ENCODE assay signal across 9 cellular contexts in the genomic region with DNA sequence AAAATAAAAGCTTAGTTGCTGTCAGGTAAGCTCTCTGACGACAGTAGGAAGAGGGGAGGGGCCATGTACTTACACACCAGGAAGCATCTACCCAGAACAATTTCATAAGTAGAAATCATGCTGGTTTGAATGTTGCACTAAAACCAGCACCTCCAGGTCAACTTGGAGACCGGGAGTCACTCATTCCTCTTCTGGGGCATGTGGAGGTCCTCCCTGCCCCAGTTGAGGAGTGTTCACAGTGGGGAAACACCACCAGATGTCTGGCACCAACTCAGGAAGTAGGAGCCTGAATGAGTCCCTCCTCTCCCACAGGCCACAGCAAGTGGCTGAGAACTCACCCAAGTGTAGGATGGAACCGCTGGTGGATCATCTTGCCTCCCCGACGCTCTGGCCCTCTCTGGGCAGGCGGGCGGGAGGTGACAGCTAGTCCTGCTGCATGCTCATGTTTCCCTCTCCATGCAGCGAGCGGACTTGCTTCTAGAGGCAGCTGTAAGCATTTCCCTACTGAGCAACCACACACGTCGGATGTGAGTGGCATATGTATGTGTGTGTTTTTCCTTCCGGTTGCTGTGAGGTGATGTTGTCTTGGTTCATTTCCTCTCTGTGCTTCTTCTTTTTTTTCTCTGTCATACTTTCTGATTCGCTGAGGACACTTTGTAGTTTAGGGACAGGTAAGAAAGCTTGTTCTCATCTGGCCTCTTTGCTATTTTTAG.
DNase-seq lines count a peak whose midpoint lies in the region; ATAC-seq and TF ChIP-seq lines count a peak whose summit lies in the region.
"Had no signal": no experiment of that assay in that cellular context is flagged by ENCODE, and none has a peak within 500 bp of the region (broad histone marks: within the 10 kb centered on the region; RNA-seq: fewer than 3 reads in every experiment).

No MANE protein-coding gene starts in this region.

- H3K27ac ChIP-seq in right atrium auricular region (no peak overlapping the region), left ventricle myocardium inferior (replicated peaks) (peak overlapping the region; percentile 58)

- ATAC-seq in Right ventricle myocardium inferior = peak; percentile 73
- ATAC-seq in HG03558 (IDR thresholded peaks at IDR 0.05; ENCODE audit: extremely low read depth, unreplicated experiment) = peak; percentile 63
- peak; percentile 93 for ATAC-seq in activated CD8-positive, alpha-beta T cell treated with anti-CD3 and anti-CD28 coated beads for 36 hours
- ATAC-seq: A549 had no signal

- POLR2A ChIA-PET in activated CD8-positive, alpha-beta T cell treated with anti-CD3 and anti-CD28 coated beads for 36 hours (lab: Charles Lee) = interaction anchor here (0.8 to 2.7 kb wide), 17 partner anchors 9 to 165 kb away, joined by 3 to 12 read pairs (median 4); no protein-coding TSS in a partner anchor

- H3K4me1 Mint-ChIP-seq in activated CD8-positive, alpha-beta T cell treated with anti-CD3 and anti-CD28 coated beads for 36 hours (ENCODE audit: low read depth) = peaks cover 62% of the 10 kb centered on the region

- H3K36me3 ChIP-seq in right atrium auricular region (no peaks in the 10 kb centered on the region), left ventricle myocardium inferior (no peaks in the 10 kb centered on the region)

- H3K4me3 ChIP-seq in right atrium auricular region (peak overlapping the region in 1 of 2 donors; percentile 11), left ventricle myocardium inferior (peak overlapping the region; percentile 23)
- H3K4me3 ChIP-seq: A549 had no signal

- DNase-seq in Right ventricle myocardium inferior (ENCODE audit: missing footprints) (peak; percentile 79), right atrium auricular region (ENCODE audit: low spot score) (no peak), left ventricle myocardium inferior (no peak), iPS-NIHi7 (ENCODE audit: extremely low spot score) (no peak)
- peak; percentile 84 for DNase-seq in activated CD8-positive, alpha-beta T cell treated with anti-CD3 and anti-CD28 coated beads for 36 hours
- DNase-seq in stimulated activated CD8-positive, alpha-beta memory T cell treated with anti-CD3 and anti-CD28 coated beads, Interleukin-15, amount 100 ng/mL, for 24 hours (ENCODE audit: low read depth) = peak; percentile 27
- DNase-seq in NK-92 treated with Interleukin-12 subunit alpha and Interleukin-12 subunit beta, amount 100 ng/mL, for 24 hours (lab: John Stamatoyannopoulos, UW) = no peak

- H3K27me3 ChIP-seq in right atrium auricular region (no peaks in the 10 kb centered on the region), left ventricle myocardium inferior (ENCODE audit: low read depth) (no peaks in the 10 kb centered on the region)

- no peak for TF ChIP-seq CTCF in right atrium auricular region (IDR thresholded peaks at IDR 0.05)
- TF ChIP-seq CTCF in activated CD8-positive, alpha-beta T cell treated with anti-CD3 and anti-CD28 coated beads for 36 hours (IDR thresholded peaks at IDR 0.05) = no peak
- no peak for TF ChIP-seq CTCF in left ventricle myocardium inferior (IDR thresholded peaks at IDR 0.05; ENCODE audit: borderline replicate concordance)

- H3K9me3 Mint-ChIP-seq in activated CD8-positive, alpha-beta T cell treated with anti-CD3 and anti-CD28 coated beads for 36 hours = peaks cover 4% of the 10 kb centered on the region

- H3K27me3 Mint-ChIP-seq in activated CD8-positive, alpha-beta T cell treated with anti-CD3 and anti-CD28 coated beads for 36 hours = no peaks in the 10 kb centered on the region

- no peaks in the 10 kb centered on the region for H3K9me3 ChIP-seq in right atrium auricular region
- peaks cover 5% of the 10 kb centered on the region for H3K9me3 ChIP-seq in left ventricle myocardium inferior (replicated peaks)

- H3K36me3 Mint-ChIP-seq in activated CD8-positive, alpha-beta T cell treated with anti-CD3 and anti-CD28 coated beads for 36 hours (ENCODE audit: low read depth) = peaks cover 26% of the 10 kb centered on the region

- peak overlapping the region; percentile 98 for H3K27ac Mint-ChIP-seq in activated CD8-positive, alpha-beta T cell treated with anti-CD3 and anti-CD28 coated beads for 36 hours

- no peaks in the 10 kb centered on the region for H3K4me1 ChIP-seq in right atrium auricular region
- H3K4me1 ChIP-seq in left ventricle myocardium inferior = peaks cover 15% of the 10 kb centered on the region
- H3K4me1 ChIP-seq: A549 had no signal

- H3K4me3 Mint-ChIP-seq in activated CD8-positive, alpha-beta T cell treated with anti-CD3 and anti-CD28 coated beads for 36 hours = peak overlapping the region; percentile 82

- intact Hi-C loops in Right ventricle myocardium inferior (cut with DNase I) (no loop called here), left ventricle myocardium inferior (cut with micrococcal nuclease) (no loop called here)
- intact Hi-C loops in activated CD8-positive, alpha-beta T cell treated with anti-CD3 and anti-CD28 coated beads for 36 hours (cut with micrococcal nuclease) = loop anchor here (1.0 to 5.0 kb wide), 2 partner anchors 15 to 110 kb away; no protein-coding TSS in a partner anchor

- CTCF ChIA-PET in activated CD8-positive, alpha-beta T cell treated with anti-CD3 and anti-CD28 coated beads for 36 hours (lab: Charles Lee) = interaction anchor here (0.6 to 4.5 kb wide), 10 partner anchors 11 to 114 kb away, joined by 3 to 40 read pairs (median 4); no protein-coding TSS in a partner anchor

Comparison
In these comparisons a context has a peak if more than half of its experiments do, and no peak if none do; other contexts are left out.
1. DNase-seq: peak in Right ventricle myocardium inferior (single experiment), activated CD8-positive, alpha-beta T cell treated with anti-CD3 and anti-CD28 coated beads for 36 hours (single experiment) and stimulated activated CD8-positive, alpha-beta memory T cell treated with anti-CD3 and anti-CD28 coated beads, Interleukin-15, amount 100 ng/mL, for 24 hours (single experiment); none in right atrium auricular region (single experiment), left ventricle myocardium inferior (single experiment), iPS-NIHi7 (single experiment) and NK-92 treated with Interleukin-12 subunit alpha and Interleukin-12 subunit beta, amount 100 ng/mL, for 24 hours (single experiment).
2. Peak in every context shown above with its lines, with median percentiles within 50 percentile points of each other: ATAC-seq.